Comparison of ENCODE assay signal across 9 cellular contexts in genomic region chr1:233172201-233172600, GRCh38.
DNase-seq lines count a peak whose midpoint lies in the region; ATAC-seq, FAIRE-seq and TF ChIP-seq lines count a peak whose summit lies in the region.
"Had no signal": no experiment of that assay in that cellular context is flagged by ENCODE, and none has a peak within 500 bp of the region (broad histone marks: within the 10 kb centered on the region; RNA-seq: fewer than 3 reads in every experiment).

No MANE protein-coding gene starts in this region.

- H2BK5ac ChIP-seq in mesendoderm (ENCODE audit: low read length), result no peak overlapping the region

- H3K27me3 ChIP-seq in bronchial epithelial cell (ENCODE audit: control insufficient read depth, insufficient read depth, low read length) (no peaks in the 10 kb centered on the region), mesendoderm (ENCODE audit: insufficient read depth, low read length, poor library complexity) (no peaks in the 10 kb centered on the region)

- no peak overlapping the region for H2BK15ac ChIP-seq in mesendoderm (replicated peaks; ENCODE audit: low read depth)

- FAIRE-seq in GM19239 (lab: Jason Lieb, UNC) (peak; percentile 23), bronchial epithelial cell (lab: Jason Lieb, UNC) (no peak)

- H3K27ac Mint-ChIP-seq in stimulated activated effector memory CD8-positive, alpha-beta T cell treated with anti-CD3 and anti-CD28 coated beads, Interleukin-12 subunit alpha, Interleukin-12 subunit beta, amount 100 ng/mL, for 72 hours, result no peak overlapping the region

- WGBS in mesendoderm (ENCODE audit: extremely low coverage, insufficient coverage, low lambda C conversion rate), result no CpG with 5 or more reads among the region's 2 CpGs
- WGBS in lower leg skin, 2 donors, result 59 to 62% methylated on average over 2 of the region's 2 CpGs

- no peak for ATAC-seq in stimulated activated effector memory CD8-positive, alpha-beta T cell treated with anti-CD3 and anti-CD28 coated beads, Interleukin-12 subunit alpha, Interleukin-12 subunit beta, amount 100 ng/mL, for 72 hours

- H2BK120ac ChIP-seq in mesendoderm (ENCODE audit: low read depth, low read length), result no peak overlapping the region

- no peaks in the 10 kb centered on the region for H3K4me1 Mint-ChIP-seq in stimulated activated effector memory CD8-positive, alpha-beta T cell treated with anti-CD3 and anti-CD28 coated beads, Interleukin-12 subunit alpha, Interleukin-12 subunit beta, amount 100 ng/mL, for 72 hours

- H3K4me1 ChIP-seq in mesendoderm (ENCODE audit: control insufficient read depth, low read depth, low read length), result no peaks in the 10 kb centered on the region

- DNase-seq in GM19239 (ENCODE audit: insufficient read length, low spot score) (no peak), NAMALWA (ENCODE audit: low spot score) (peak; percentile 51), bronchial epithelial cell (ENCODE audit: low read depth) (peak; percentile 12), mesendoderm (peak; percentile 72), lower leg skin (ENCODE audit: low spot score in 2 of 2) (no peak), middle frontal gyrus (ENCODE audit: extremely low spot score, low spot score) (no peak), NCI-H2196 treated with DMSO at 0.1 percent for 48 hours (lab: John Stamatoyannopoulos, UW; ENCODE audit: unreplicated experiment) (no peak)
- DNase-seq in stimulated activated effector memory CD8-positive, alpha-beta T cell treated with anti-CD3 and anti-CD28 coated beads, Interleukin-12 subunit alpha, Interleukin-12 subunit beta, amount 100 ng/mL, for 72 hours (ENCODE audit: low spot score in 2 of 2), result no peak
- DNase-seq: T-helper 9 cell had no signal

- no peak overlapping the region for H3K4me2 ChIP-seq in mesendoderm (ENCODE audit: low read length)

- no peak overlapping the region for H3K56ac ChIP-seq in mesendoderm (ENCODE audit: low read length)

- H3K27ac ChIP-seq in mesendoderm (ENCODE audit: low read depth, low read length), result no peak overlapping the region

- TF ChIP-seq POLR2A in lower leg skin (IDR thresholded peaks at IDR 0.05), result no peak

- TF ChIP-seq CTCF in bronchial epithelial cell (IDR thresholded peaks at IDR 0.05; ENCODE audit: insufficient read depth, low read length, severe bottlenecking) (no peak), lower leg skin (IDR thresholded peaks at IDR 0.05) (no peak)

- H3K4ac ChIP-seq in mesendoderm (ENCODE audit: low read depth, low read length), result no peak overlapping the region

- peaks cover 54% of the 10 kb centered on the region for H3K36me3 Mint-ChIP-seq in stimulated activated effector memory CD8-positive, alpha-beta T cell treated with anti-CD3 and anti-CD28 coated beads, Interleukin-12 subunit alpha, Interleukin-12 subunit beta, amount 100 ng/mL, for 72 hours

- no peak overlapping the region for H3K18ac ChIP-seq in mesendoderm (ENCODE audit: low read length)

- no peaks in the 10 kb centered on the region for H3K79me1 ChIP-seq in mesendoderm (ENCODE audit: low read length)

- peaks cover 8% of the 10 kb centered on the region for H3K36me3 ChIP-seq in bronchial epithelial cell (ENCODE audit: control insufficient read depth, insufficient read depth, low read length)
- no peaks in the 10 kb centered on the region for H3K36me3 ChIP-seq in mesendoderm (ENCODE audit: control insufficient read depth, insufficient read depth, low read length)

- H4K5ac ChIP-seq in mesendoderm (ENCODE audit: low read length), result no peak overlapping the region

- H3K4me3 Mint-ChIP-seq in stimulated activated effector memory CD8-positive, alpha-beta T cell treated with anti-CD3 and anti-CD28 coated beads, Interleukin-12 subunit alpha, Interleukin-12 subunit beta, amount 100 ng/mL, for 72 hours, result no peak overlapping the region

- no peak overlapping the region for H4K8ac ChIP-seq in mesendoderm (ENCODE audit: low read depth, low read length)

- no peak overlapping the region for H3K9ac ChIP-seq in mesendoderm (ENCODE audit: low read length)

- intact Hi-C loops in lower leg skin (cut with DNase I; ENCODE audit: low total_unique reads), result no loop called here

- no peak overlapping the region for H3K4me3 ChIP-seq in bronchial epithelial cell (ENCODE audit: low read depth, low read length)
- H3K4me3 ChIP-seq in mesendoderm (ENCODE audit: low read length), result no peak overlapping the region
- no peak overlapping the region for H3K4me3 ChIP-seq in lower leg skin (ENCODE audit: low read depth, poor library complexity, severe bottlenecking)

- H3K79me2 ChIP-seq in mesendoderm (ENCODE audit: control insufficient read depth, insufficient read depth, low read length), result no peaks in the 10 kb centered on the region

- no peak overlapping the region for H3K23ac ChIP-seq in mesendoderm (ENCODE audit: low read length)

- no peak overlapping the region for H2AK5ac ChIP-seq in mesendoderm (ENCODE audit: low read length)

- peaks cover 7% of the 10 kb centered on the region for H3K9me3 Mint-ChIP-seq in stimulated activated effector memory CD8-positive, alpha-beta T cell treated with anti-CD3 and anti-CD28 coated beads, Interleukin-12 subunit alpha, Interleukin-12 subunit beta, amount 100 ng/mL, for 72 hours

Comparison
In these comparisons a context has a peak if more than half of its experiments do, and no peak if none do; other contexts are left out.
1. DNase-seq: peak in NAMALWA (single experiment), bronchial epithelial cell (single experiment) and mesendoderm (single experiment); none in GM19239 (single experiment), lower leg skin (0 of 2), stimulated activated effector memory CD8-positive, alpha-beta T cell treated with anti-CD3 and anti-CD28 coated beads, Interleukin-12 subunit alpha, Interleukin-12 subunit beta, amount 100 ng/mL, for 72 hours (0 of 2), middle frontal gyrus (single experiment) and NCI-H2196 treated with DMSO at 0.1 percent for 48 hours (single experiment).